8 cellular contexts compared by ENCODE assay signal in genomic region chr1:26771643-26772321, GRCh38. TPM values are rescaled to one million over a fixed set of nuclear protein-coding genes. Genes with fewer than 3 reads are reported as not detected.
DNase-seq lines count a peak whose midpoint lies in the region; ATAC-seq and TF ChIP-seq lines count a peak whose summit lies in the region.

No MANE protein-coding gene starts in this region.

- ATAC-seq in natural killer cell treated with Interleukin-12 subunit alpha and Interleukin-12 subunit beta and Interleukin-15 and Interleukin-18, amount 100 ng/mL, for 72 hours = peak; percentile 75 to 81
- ATAC-seq in HG03521 (IDR thresholded peaks at IDR 0.05; ENCODE audit: unreplicated experiment) = no peak

- peaks cover 57% of the 10 kb centered on the region for H3F3A ChIP-seq in SK-N-SH (replicated peaks; ENCODE audit: insufficient read depth)

- POLR2A ChIA-PET in GM10248 (lab: Yijun Ruan, JAX) = no interaction called here
- POLR2A ChIA-PET in SK-N-SH (lab: Yijun Ruan, JAX) = no interaction called here

- H3K4me1 Mint-ChIP-seq in natural killer cell treated with Interleukin-12 subunit alpha and Interleukin-12 subunit beta and Interleukin-15 and Interleukin-18, amount 100 ng/mL, for 72 hours (ENCODE audit: low read depth in 2 of 2) = peaks cover 32 to 39% of the 10 kb centered on the region in 2 donors

- no peak overlapping the region for H2AFZ ChIP-seq in SK-N-SH (ENCODE audit: low read depth)

- H3K79me2 ChIP-seq in SK-N-SH (ENCODE audit: insufficient read depth) = peaks cover 63% of the 10 kb centered on the region

- no peaks in the 10 kb centered on the region for H3K9me3 ChIP-seq in SK-N-SH

- no peaks in the 10 kb centered on the region for H3K9me2 ChIP-seq in SK-N-SH

- H3K27me3 Mint-ChIP-seq in natural killer cell treated with Interleukin-12 subunit alpha and Interleukin-12 subunit beta and Interleukin-15 and Interleukin-18, amount 100 ng/mL, for 72 hours = no peaks in the 10 kb centered on the region

- peaks cover 9 to 43% of the 10 kb centered on the region in 2 experiments; a peak in 3 of 4 replicates for H3K4me1 ChIP-seq in SK-N-SH (ENCODE audit: control insufficient read depth in 1 of 2, insufficient read depth in 2 of 2, low read depth in 1 of 2, low read length in 1 of 2)

- no peaks in the 10 kb centered on the region for H3K27me3 ChIP-seq in SK-N-SH (ENCODE audit: insufficient read depth)

- H3K9ac ChIP-seq in SK-N-SH = peak overlapping the region; percentile 66

- H3K36me3 Mint-ChIP-seq in natural killer cell treated with Interleukin-12 subunit alpha and Interleukin-12 subunit beta and Interleukin-15 and Interleukin-18, amount 100 ng/mL, for 72 hours = peaks cover 43% of the 10 kb centered on the region

- H3K9me3 Mint-ChIP-seq in natural killer cell treated with Interleukin-12 subunit alpha and Interleukin-12 subunit beta and Interleukin-15 and Interleukin-18, amount 100 ng/mL, for 72 hours = no peaks in the 10 kb centered on the region

- no peak for TF ChIP-seq CTCF in 22Rv1 (IDR thresholded peaks at IDR 0.05)
- TF ChIP-seq CTCF in GM10248 (IDR thresholded peaks at IDR 0.05; ENCODE audit: control extremely low read depth, extremely low read depth, low read depth, missing control alignments) = no peak
- no peak for TF ChIP-seq CTCF in SK-N-SH (IDR thresholded peaks at IDR 0.05)

- H3K4me2 ChIP-seq in SK-N-SH = peak overlapping the region; percentile 61

- no peak overlapping the region for H3K4me3 Mint-ChIP-seq in natural killer cell treated with Interleukin-12 subunit alpha and Interleukin-12 subunit beta and Interleukin-15 and Interleukin-18, amount 100 ng/mL, for 72 hours

- H3K4me3 ChIP-seq in SK-N-SH (ENCODE audit: low read depth in 2 of 2, low read length in 1 of 2) = no peak overlapping the region

- H3K36me3 ChIP-seq in SK-N-SH (replicated peaks in 1 of 2; ENCODE audit: control insufficient read depth in 1 of 2, insufficient read depth in 2 of 2, low read length in 1 of 2) = peaks cover 72 to 76% of the 10 kb centered on the region in 2 experiments

- H3K27ac Mint-ChIP-seq in natural killer cell treated with Interleukin-12 subunit alpha and Interleukin-12 subunit beta and Interleukin-15 and Interleukin-18, amount 100 ng/mL, for 72 hours = peak overlapping the region; percentile 72 to 74

- H3K27ac ChIP-seq in 22Rv1 (peak overlapping the region; percentile 44), SK-N-SH (ENCODE audit: low read depth in 2 of 2, low read length in 1 of 2) (peak overlapping the region; percentile 35 to 96), epithelial cell of prostate (peak overlapping the region; percentile 69)

- CTCF ChIA-PET in GM10248 (lab: Yijun Ruan, JAX) = interaction anchor here (0.7 to 2.4 kb wide), 6 partner anchors 13 to 172 kb away, joined by 3 to 9 read pairs (median 4); no protein-coding TSS in a partner anchor
- CTCF ChIA-PET in SK-N-SH (lab: Yijun Ruan, JAX) = interaction anchor here (0.8 to 1.5 kb wide), 3 partner anchors 11 to 169 kb away, joined by 3 to 7 read pairs (median 4); no protein-coding TSS in a partner anchor

- TF ChIP-seq RAD21 in SK-N-SH (IDR thresholded peaks at IDR 0.05; ENCODE audit: low read length) = no peak

- DNase-seq in GM10248 (ENCODE audit: extremely low spot score) = peak; percentile 44
- DNase-seq in SK-N-SH = no peak
- DNase-seq in epithelial cell of prostate (ENCODE audit: low read depth, low spot score) = no peak
- DNase-seq in natural killer cell treated with Interleukin-12 subunit alpha and Interleukin-12 subunit beta and Interleukin-15 and Interleukin-18, amount 100 ng/mL, for 72 hours (ENCODE audit: low spot score) = no peak
- no peak for DNase-seq in globus pallidus (ENCODE audit: low spot score)
- DNase-seq in NCI-H1417 treated with DMSO at 0.1 percent for 48 hours (lab: John Stamatoyannopoulos, UW) = no peak

- H4K20me1 ChIP-seq in SK-N-SH (ENCODE audit: insufficient read depth) = peaks cover 22% of the 10 kb centered on the region

- peak in 1 of 2 experiments; percentile 10; a peak in 1 of 4 replicates for TF ChIP-seq EP300 in SK-N-SH (IDR thresholded peaks at IDR 0.05; ENCODE audit: borderline replicate concordance in 1 of 2, low read depth in 1 of 2, low read length in 1 of 2)

- 39% methylated on average over 2 of the region's 2 CpGs for WGBS in SK-N-SH (ENCODE audit: low lambda C conversion rate)

TF ChIP-seq in SK-N-SH, 30 proteins besides CTCF, POLR2A, EP300 and RAD21 (continues in another document):
- no peak for TF ChIP-seq MXI1 (IDR thresholded peaks at IDR 0.05; ENCODE audit: low read depth, low read length)
- TF ChIP-seq USF1 (IDR thresholded peaks at IDR 0.05; ENCODE audit: borderline replicate concordance, low read depth) = no peak
- TF ChIP-seq FOXM1 (IDR thresholded peaks at IDR 0.05; ENCODE audit: low read depth) = no peak
- TF ChIP-seq PBX3 (IDR thresholded peaks at IDR 0.05) = peak; percentile 10
- TF ChIP-seq FOXJ3 (CRISPR knock-in tag; IDR thresholded peaks at IDR 0.05) = no peak
- no peak for TF ChIP-seq SMC3 (IDR thresholded peaks at IDR 0.05; ENCODE audit: low read depth, low read length)
- no peak for TF ChIP-seq NRF1 (IDR thresholded peaks at IDR 0.05; ENCODE audit: low read depth, low read length)
- TF ChIP-seq TCF12 (IDR thresholded peaks at IDR 0.05) = no peak; the same call in 1 of the 2 replicates
- TF ChIP-seq CHD2 (IDR thresholded peaks at IDR 0.05; ENCODE audit: low read length, partially characterized antibody) = no peak
- peak; percentile 17; the same call in 1 of the 2 replicates for TF ChIP-seq SIN3A (IDR thresholded peaks at IDR 0.05; ENCODE audit: borderline replicate concordance, low read depth, low read length)
- TF ChIP-seq JUND (IDR thresholded peaks at IDR 0.05) = peak; percentile 51; the same call in 1 of the 2 replicates
- no peak for TF ChIP-seq USF2 (IDR thresholded peaks at IDR 0.05; ENCODE audit: borderline replicate concordance, low read depth, low read length)
- no peak; the same call in none of the 2 replicates for TF ChIP-seq POLR2AphosphoS5 (IDR thresholded peaks at IDR 0.05; ENCODE audit: low read depth, low read length)
- TF ChIP-seq TAF1 (IDR thresholded peaks at IDR 0.05; ENCODE audit: borderline replicate concordance, low read depth, low read length) = no peak
- TF ChIP-seq ELF1 (IDR thresholded peaks at IDR 0.05) = no peak
- no peak for TF ChIP-seq MEF2A (IDR thresholded peaks at IDR 0.05; ENCODE audit: borderline replicate concordance, low read depth)
- no peak for TF ChIP-seq ZBTB33 (IDR thresholded peaks at IDR 0.05; ENCODE audit: borderline replicate concordance, low read depth)
- TF ChIP-seq TEAD4 (IDR thresholded peaks at IDR 0.05; ENCODE audit: borderline replicate concordance, insufficient read depth) = peak; percentile 25; the same call in 1 of the 2 replicates
- TF ChIP-seq RFX5 (IDR thresholded peaks at IDR 0.05; ENCODE audit: low read length) = no peak
- peak; percentile 82 for TF ChIP-seq FOSL2 (IDR thresholded peaks at IDR 0.05; ENCODE audit: borderline replicate concordance, low read depth)

RNA-seq across cellular contexts. Expression of gene PIGV, which starts 16.0 kb away (rescaled TPM):
- 16.5 and 26.4 TPM in 2 replicates for polyA plus RNA-seq in SK-N-SH (2012; rRNA removed)
- polyA plus RNA-seq in SK-N-SH (2012; cell fraction: cytosol; rRNA removed) = 14.6 and 18.7 TPM in 2 replicates
- polyA plus RNA-seq in SK-N-SH (2012; cell fraction: nucleus; rRNA removed) = 15.9 and 31.9 TPM in 2 replicates
- total RNA-seq in natural killer cell treated with Interleukin-12 subunit alpha and Interleukin-12 subunit beta and Interleukin-15 and Interleukin-18, amount 100 ng/mL, for 72 hours = 10 to 100 TPM; 44.3 to 60.2 TPM

RNA-seq across cellular contexts. Expression of gene ZDHHC18, which starts 54.7 kb away (rescaled TPM):
- 33.0 and 35.3 TPM in 2 replicates for polyA plus RNA-seq in SK-N-SH (2012; rRNA removed)
- 16.3 and 25.5 TPM in 2 replicates for polyA plus RNA-seq in SK-N-SH (2012; cell fraction: cytosol; rRNA removed)
- 54.3 and 58.6 TPM in 2 replicates for polyA plus RNA-seq in SK-N-SH (2012; cell fraction: nucleus; rRNA removed)
- 100 to 1,000 TPM in 1 of 2 donors, 10 to 100 TPM in 1; 87.2 to 106 TPM for total RNA-seq in natural killer cell treated with Interleukin-12 subunit alpha and Interleukin-12 subunit beta and Interleukin-15 and Interleukin-18, amount 100 ng/mL, for 72 hours
